6 cellular contexts compared by ENCODE assay signal in genomic region chr20:53536382-53536781, GRCh38. TPM values are rescaled to one million over a fixed set of nuclear protein-coding genes. Genes with fewer than 3 reads are reported as not detected.
DNase-seq lines count a peak whose midpoint lies in the region; ATAC-seq, FAIRE-seq and TF ChIP-seq lines count a peak whose summit lies in the region.
"Not testable (repeated sequence)": the region's sequence is repeated elsewhere in the genome, so short reads cannot be mapped to it uniquely, and the experiment has no call there.

No MANE protein-coding gene starts in this region.

- H2BK120ac ChIP-seq in neuronal stem cell (ENCODE audit: low read depth, low read length), result not testable (repeated sequence)

- not testable (repeated sequence) for H3K36me3 ChIP-seq in GM23338 (ENCODE audit: insufficient read depth); HEK293 (ENCODE audit: control insufficient read depth in 2 of 2, insufficient read depth in 1 of 2, low read length in 2 of 2); OCI-LY7 (ENCODE audit: insufficient read depth, low read length); HepG2 (replicated peaks in 1 of 2; ENCODE audit: control insufficient read depth in 1 of 2, insufficient read depth in 2 of 2, low read length in 2 of 2); neuronal stem cell (replicated peaks in 1 of 2; ENCODE audit: control insufficient read depth in 2 of 2, insufficient read depth in 2 of 2, low read length in 2 of 2)

- not testable (repeated sequence) for H3K79me1 ChIP-seq in neuronal stem cell (ENCODE audit: low read depth, low read length)

- not testable (repeated sequence) for H3K27ac Mint-ChIP-seq in GM23338
- peak overlapping the region; percentile 41 for H3K27ac Mint-ChIP-seq in activated naive CD4-positive, alpha-beta T cell treated with anti-CD3 and anti-CD28 coated beads, Interleukin-2, amount 50 U/mL, for 24 hours

- not testable (repeated sequence) for H3K18ac ChIP-seq in neuronal stem cell (ENCODE audit: low read length)

- not testable (repeated sequence) for BruUV-seq in OCI-LY7 (replicated peaks; lab: Mats Ljungman, UMichigan); HepG2 (replicated peaks; lab: Mats Ljungman, UMichigan)

- H4K8ac ChIP-seq in neuronal stem cell (ENCODE audit: low read depth, low read length), result not testable (repeated sequence)

- not testable (repeated sequence) for H3K9me3 Mint-ChIP-seq in GM23338; activated naive CD4-positive, alpha-beta T cell treated with anti-CD3 and anti-CD28 coated beads, Interleukin-2, amount 50 U/mL, for 24 hours

- WGBS in HepG2 (ENCODE audit: low lambda C conversion rate), result 34% methylated on average over 3 of the region's 3 CpGs
- WGBS in neuronal stem cell (ENCODE audit: extremely low coverage in 2 of 2, insufficient read length in 2 of 2, insufficient replicate concordance in 1 of 2), 2 donors, result no CpG with 5 or more reads among the region's 3 CpGs

- H3K4me3 Mint-ChIP-seq in GM23338; activated naive CD4-positive, alpha-beta T cell treated with anti-CD3 and anti-CD28 coated beads, Interleukin-2, amount 50 U/mL, for 24 hours: not testable (repeated sequence)

- H3K9me2 ChIP-seq in GM23338 (ENCODE audit: insufficient read depth); OCI-LY7 (ENCODE audit: insufficient read depth, low read length): not testable (repeated sequence)

- not testable (repeated sequence) for H4K20me1 ChIP-seq in GM23338 (replicated peaks; ENCODE audit: insufficient read depth); OCI-LY7 (ENCODE audit: insufficient read depth, low read length); HepG2 (ENCODE audit: insufficient read depth, low read length)

- CTCF ChIA-PET in HEK293 (lab: Yijun Ruan, JAX); OCI-LY7 (lab: Charles Lee; ENCODE audit: unreplicated experiment); HepG2 (lab: Yijun Ruan, JAX; ENCODE audit: low intra/inter-chr PET ratio, low total read pairs): not testable (repeated sequence)

- not testable (repeated sequence) for ATAC-seq in GM23338, HepG2

- not testable (repeated sequence) for H3K9me3 ChIP-seq in HEK293 (ENCODE audit: control insufficient read depth, insufficient read depth, low read depth, low read length); OCI-LY7 (ENCODE audit: low read length); HepG2 (ENCODE audit: low read length); neuronal stem cell (replicated peaks in 1 of 2; ENCODE audit: control insufficient read depth in 2 of 2, insufficient read depth in 1 of 2, low read depth in 1 of 2, low read length in 2 of 2)

- not testable (repeated sequence) for TF ChIP-seq POLR2A in HepG2 (IDR thresholded peaks at IDR 0.05; ENCODE audit: insufficient read depth in 1 of 2, low read depth in 2 of 2, low read length in 2 of 2)

- H2BK12ac ChIP-seq in neuronal stem cell (ENCODE audit: low read length), result not testable (repeated sequence)

- not testable (repeated sequence) for H2AK5ac ChIP-seq in neuronal stem cell (ENCODE audit: low read depth, low read length)

- not testable (repeated sequence) for TF ChIP-seq RAD21 in HepG2 (CRISPR knock-in tag; IDR thresholded peaks at IDR 0.05)

- not testable (repeated sequence) for H2BK15ac ChIP-seq in neuronal stem cell (ENCODE audit: low read length)

- H3K27me3 ChIP-seq in GM23338 (ENCODE audit: insufficient read depth); HepG2 (ENCODE audit: control insufficient read depth in 1 of 2, insufficient read depth in 2 of 2, low read length in 2 of 2); neuronal stem cell (ENCODE audit: control insufficient read depth in 3 of 3, insufficient read depth in 3 of 3, low read depth in 1 of 3, low read length in 3 of 3): not testable (repeated sequence)

- intact Hi-C loops in OCI-LY7 (cut with micrococcal nuclease; ENCODE audit: unreplicated experiment); HepG2 (cut with micrococcal nuclease; ENCODE audit: unreplicated experiment): not testable (repeated sequence)

- H3K79me2 ChIP-seq in GM23338 (replicated peaks; ENCODE audit: insufficient read depth); OCI-LY7 (ENCODE audit: insufficient read depth, low read depth, low read length); HepG2 (ENCODE audit: insufficient read depth, low read length): not testable (repeated sequence)

- not testable (repeated sequence) for TF ChIP-seq CTCF in GM23338 (conservative IDR thresholded peaks at IDR 0.05; ENCODE audit: low read depth in 2 of 2); HEK293 (tag by site-specific recombination; IDR thresholded peaks at IDR 0.05); OCI-LY7 (conservative IDR thresholded peaks at IDR 0.05; ENCODE audit: low read length); HepG2 (CRISPR knock-in tag; IDR thresholded peaks at IDR 0.05)

- H3K27me3 Mint-ChIP-seq in GM23338 (ENCODE audit: insufficient read depth, low read depth, poor library complexity); activated naive CD4-positive, alpha-beta T cell treated with anti-CD3 and anti-CD28 coated beads, Interleukin-2, amount 50 U/mL, for 24 hours: not testable (repeated sequence)

- H3K4ac ChIP-seq in neuronal stem cell (ENCODE audit: low read length), result not testable (repeated sequence)

- TF ChIP-seq EP300 in HepG2 (IDR thresholded peaks at IDR 0.05; ENCODE audit: low read depth in 2 of 2, low read length in 2 of 2); HepG2 (CRISPR knock-in tag; IDR thresholded peaks at IDR 0.05; ENCODE audit: borderline replicate concordance): not testable (repeated sequence)

- H2AFZ ChIP-seq in GM23338, result peak overlapping the region; percentile 88
- 0 out of 2 replicates have a peak overlapping the region, but pooled peaks have one; percentile 39 for H2AFZ ChIP-seq in OCI-LY7 (ENCODE audit: low read length)
- H2AFZ ChIP-seq in HepG2 (ENCODE audit: low read length), result not testable (repeated sequence)
- H2AFZ ChIP-seq in neuronal stem cell (ENCODE audit: low read length), result peak overlapping the region; percentile 1

- POLR2A ChIA-PET in HEK293 (lab: Yijun Ruan, JAX); HepG2 (lab: Yijun Ruan, JAX): not testable (repeated sequence)
- POLR2A ChIA-PET in OCI-LY7 (lab: Charles Lee), result interaction anchor here (0.6 to 0.7 kb wide), 2 partner anchors 9 to 10 kb away, joined by 3 to 4 read pairs; no protein-coding TSS in a partner anchor

- H3K23ac ChIP-seq in neuronal stem cell (ENCODE audit: low read depth, low read length, poor library complexity), result not testable (repeated sequence)

- not testable (repeated sequence) for H3F3A ChIP-seq in GM23338 (replicated peaks; ENCODE audit: low read depth)

- FAIRE-seq in HepG2 (lab: Jason Lieb, UNC), result not testable (repeated sequence)

- H3K14ac ChIP-seq in neuronal stem cell (ENCODE audit: low read length), result not testable (repeated sequence)

- not testable (repeated sequence) for DNase-seq in GM23338 (ENCODE audit: low spot score); OCI-LY7 (ENCODE audit: low spot score); HepG2 (ENCODE audit: low spot score); neuronal stem cell (ENCODE audit: low spot score)

- H3K4me1 ChIP-seq in GM23338 (ENCODE audit: insufficient read depth); HEK293 (ENCODE audit: control insufficient read depth, insufficient read depth, low read length); HepG2 (ENCODE audit: insufficient read depth, low read length); neuronal stem cell (ENCODE audit: control insufficient read depth in 2 of 2, insufficient read depth in 1 of 2, low read depth in 1 of 2, low read length in 2 of 2): not testable (repeated sequence)
- H3K4me1 ChIP-seq in OCI-LY7 (ENCODE audit: insufficient read depth, low read length, poor library complexity, severe bottlenecking), result peaks cover 14% of the 10 kb centered on the region

- not testable (repeated sequence) for H3K4me1 Mint-ChIP-seq in GM23338; activated naive CD4-positive, alpha-beta T cell treated with anti-CD3 and anti-CD28 coated beads, Interleukin-2, amount 50 U/mL, for 24 hours

- H3K4me2 ChIP-seq in GM23338; OCI-LY7 (ENCODE audit: low read length); HepG2 (ENCODE audit: low read depth, low read length); neuronal stem cell (ENCODE audit: insufficient read depth, low read length, poor library complexity, severe bottlenecking): not testable (repeated sequence)

- not testable (repeated sequence) for H3K4me3 ChIP-seq in GM23338; HEK293 (ENCODE audit: low read depth, low read length); OCI-LY7 (ENCODE audit: low read depth, low read length, poor library complexity, severe bottlenecking); HepG2 (replicated peaks in 1 of 3; ENCODE audit: insufficient read depth in 1 of 3, low read depth in 2 of 3, low read length in 3 of 3); neuronal stem cell (ENCODE audit: low read length in 2 of 2)

- H3K9ac ChIP-seq in HepG2 (ENCODE audit: insufficient read depth, low read depth, low read length); neuronal stem cell (ENCODE audit: low read depth, low read length, poor library complexity): not testable (repeated sequence)

- H4K91ac ChIP-seq in neuronal stem cell (ENCODE audit: low read depth, low read length, poor library complexity), result not testable (repeated sequence)

- H3K27ac ChIP-seq in GM23338 (ENCODE audit: low read depth); HEK293 (ENCODE audit: extremely low read depth, low read depth, low read length); OCI-LY7 (ENCODE audit: low read depth, low read length, poor library complexity, severe bottlenecking); HepG2 (ENCODE audit: extremely low read length, insufficient read depth, low read length); neuronal stem cell (replicated peaks; ENCODE audit: low read length): not testable (repeated sequence)

- in situ Hi-C loops in HepG2 (cut with HindIII; ENCODE audit: extremely low pct_ligation_motif_present, low pct_unique_long_range_greater_than_20kb), result loop anchor here (25.0 kb wide), 2 partner anchors 324 to 799 kb away; no protein-coding TSS in a partner anchor

- H3K36me3 Mint-ChIP-seq in GM23338 (ENCODE audit: low read depth); activated naive CD4-positive, alpha-beta T cell treated with anti-CD3 and anti-CD28 coated beads, Interleukin-2, amount 50 U/mL, for 24 hours: not testable (repeated sequence)

- not testable (repeated sequence) for H2BK5ac ChIP-seq in neuronal stem cell (ENCODE audit: low read length)

RNA-seq across cellular contexts. Expression of gene ZNF217, which starts 57.3 kb away (rescaled TPM):
- total RNA-seq in GM23338 (2014; rRNA removed; shearing (Covaris generic)), result 76.7 and 78.0 TPM in 2 replicates
- polyA plus RNA-seq in GM23338 (2016; fragmentation: Nextera tagmentation; extraction: Ambion mirVana) (30.8 and 32.8 TPM in 2 replicates), HepG2 (2011; rRNA removed) (22.3 and 23.7 TPM in 2 replicates)
- total RNA-seq in OCI-LY7 (2014; rRNA removed; shearing (Covaris generic)), result 35.1 and 39.7 TPM in 2 replicates
- total RNA-seq in OCI-LY7 (2022) (68.4 and 77.0 TPM in 2 replicates), HepG2 (2016; rRNA removed; fragmentation: Illumina TruSeq; extraction: Trizol) (29.8 and 65.0 TPM in 2 replicates)
- 3.8 and 3.9 TPM in 2 replicates for total RNA-seq in HepG2 (2016; cell fraction: cytosol; rRNA removed; fragmentation: Illumina TruSeq; extraction: Trizol; ENCODE audit: low read depth)
- total RNA-seq in HepG2 (2016; cell fraction: insoluble cytoplasmic fraction; rRNA removed; fragmentation: Illumina TruSeq; extraction: Trizol), result 30.1 and 52.5 TPM in 2 replicates
- total RNA-seq in HepG2 (2016; cell fraction: membrane; rRNA removed; fragmentation: Illumina TruSeq; extraction: Trizol), result 17.5 and 18.9 TPM in 2 replicates
- total RNA-seq in HepG2 (2016; cell fraction: nucleus; rRNA removed; fragmentation: Illumina TruSeq; extraction: Trizol), result 46.4 and 49.3 TPM in 2 replicates
- polyA plus RNA-seq in HepG2 (2011; cell fraction: cytosol; rRNA removed), result 16.1 and 20.6 TPM in 2 replicates
- 28.1 and 34.2 TPM in 2 replicates for polyA plus RNA-seq in HepG2 (2011; cell fraction: nucleus; rRNA removed)
- 30.6 and 41.2 TPM in 2 replicates for polyA plus RNA-seq in HepG2 (2012)
- 0.85 and 1.1 TPM in 2 replicates for polyA plus RNA-seq in HepG2 (2016; cell fraction: cytosol; fragmentation: Illumina TruSeq; extraction: Trizol; ENCODE audit: low read depth)
- polyA plus RNA-seq in HepG2 (2016; cell fraction: insoluble cytoplasmic fraction; fragmentation: Illumina TruSeq; extraction: Trizol; ENCODE audit: low read depth), result 50.4 and 54.5 TPM in 2 replicates
- polyA plus RNA-seq in HepG2 (2016; cell fraction: membrane; fragmentation: Illumina TruSeq; extraction: Trizol; ENCODE audit: low read depth), result 5.7 and 6.3 TPM in 2 replicates
- polyA plus RNA-seq in HepG2 (2016; cell fraction: nucleus; fragmentation: Illumina TruSeq; extraction: Trizol; ENCODE audit: insufficient read depth, low read depth), result 66.7 and 71.5 TPM in 2 replicates
- 13.5 and 82.3 TPM in 2 replicates for polyA minus RNA-seq in HepG2 (2011; rRNA and poly(A)+ RNA removed; ENCODE audit: low replicate concordance)
- 62.7 and 65.9 TPM in 2 replicates for polyA minus RNA-seq in HepG2 (2011; cell fraction: cytosol; rRNA and poly(A)+ RNA removed)
- polyA minus RNA-seq in HepG2 (2011; cell fraction: nucleus; rRNA and poly(A)+ RNA removed), result 63.2 and 86.3 TPM in 2 replicates
- polyA plus RNA-seq in neuronal stem cell (2013, experiment 1 of 2), result 31.6 TPM
- 32.6 TPM for polyA plus RNA-seq in neuronal stem cell (2013, experiment 2 of 2)
